8 cellular contexts compared by ENCODE assay signal in the genomic region with DNA sequence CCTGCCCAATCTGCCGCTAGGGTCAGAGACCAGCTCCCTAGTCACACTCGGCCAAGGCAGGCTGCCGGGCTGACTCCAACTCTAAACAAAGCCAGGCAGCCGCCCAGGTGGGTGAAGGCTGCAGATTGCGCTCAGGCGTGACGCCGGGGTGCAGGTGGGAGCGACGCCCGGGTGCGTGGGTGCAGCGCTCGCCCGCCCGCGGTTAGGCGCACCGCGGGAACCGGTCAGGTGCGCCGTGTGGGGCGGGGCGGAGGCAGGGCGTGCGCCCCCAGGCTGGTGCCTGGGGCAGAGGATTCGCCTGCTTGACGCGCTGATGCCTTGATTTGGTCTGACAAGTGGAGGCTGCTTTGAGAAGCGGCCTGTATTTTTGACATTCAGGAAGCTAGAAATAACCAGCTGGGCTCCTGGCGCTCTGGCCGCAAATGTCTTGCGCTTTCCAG.
A peak's percentile ranks its signal among the peaks of the same experiment; 100 is the strongest.
DNase-seq lines count a peak whose midpoint lies in the region; ATAC-seq and TF ChIP-seq lines count a peak whose summit lies in the region.

No MANE protein-coding gene starts in this region.

- WGBS in upper lobe of left lung, 2 donors: 42 to 62% methylated on average over 7 to 18 of the region's 34 CpGs

- peaks cover 77% of the 10 kb centered on the region for H3K4me1 Mint-ChIP-seq in Calu3 (ENCODE audit: low read depth, unreplicated experiment)
- H3K4me1 Mint-ChIP-seq in naive thymus-derived CD4-positive, alpha-beta T cell: peaks cover 40 to 77% (median 57%) of the 10 kb centered on the region in 7 donors

- peaks cover 16% of the 10 kb centered on the region for H3K36me3 Mint-ChIP-seq in Calu3 (ENCODE audit: insufficient read depth, unreplicated experiment)
- H3K36me3 Mint-ChIP-seq in naive thymus-derived CD4-positive, alpha-beta T cell: peaks cover 0 to 26% (median 0%) of the 10 kb centered on the region in 5 donors

- ATAC-seq in GM19452 (IDR thresholded peaks at IDR 0.05; ENCODE audit: unreplicated experiment) (peak; percentile 89), HG03558 (IDR thresholded peaks at IDR 0.05; ENCODE audit: extremely low read depth, unreplicated experiment) (peak; percentile 69), upper lobe of left lung (ENCODE audit: low FRiP score in 2 of 2) (peak; percentile 1 to 31)
- peak; percentile 86 for ATAC-seq in naive thymus-derived CD4-positive, alpha-beta T cell

- peak in 1 of 4 donors; percentile 57 for TF ChIP-seq POLR2A in upper lobe of left lung (IDR thresholded peaks at IDR 0.05)

- H3K4me1 ChIP-seq in naive thymus-derived CD4-positive, alpha-beta T cell (ENCODE audit: control insufficient read depth in 2 of 2, insufficient read depth in 2 of 2, low read length in 2 of 2): peaks cover 0 to 33% of the 10 kb centered on the region in 2 donors
- H3K4me1 ChIP-seq in upper lobe of left lung: peaks cover 33 to 48% (median 41%) of the 10 kb centered on the region in 4 donors

- TF ChIP-seq CTCF in Calu3 (IDR thresholded peaks at IDR 0.05; ENCODE audit: unreplicated experiment) (no peak), upper lobe of left lung (IDR thresholded peaks at IDR 0.05) (peak in 3 of 6 experiments; percentile 21 to 25 (median 22))

- DNase-seq in Calu3 (peak; percentile 49), upper lobe of left lung (peak; percentile 53 to 89), GF-D8 (lab: John Stamatoyannopoulos, UW) (no peak)
- peak; percentile 67 to 74 for DNase-seq in activated CD4-positive, alpha-beta T cell treated with anti-CD3 and anti-CD28 coated beads for 4 hours
- peak; percentile 21 for DNase-seq in effector CD4-positive, alpha-beta T cell
- DNase-seq in naive thymus-derived CD4-positive, alpha-beta T cell: peak; percentile 49 to 77 (median 73)

- H3K27ac ChIP-seq in naive thymus-derived CD4-positive, alpha-beta T cell (ENCODE audit: low read depth, low read length): peak overlapping the region; percentile 26
- H3K27ac ChIP-seq in upper lobe of left lung: peak overlapping the region; percentile 62 to 83 (median 76)

- CTCF ChIA-PET in Calu3 (lab: Charles Lee): interaction anchor here (1.0 kb wide), 1 partner anchor 91 kb away, joined by 3 read pairs; no protein-coding TSS in a partner anchor
- CTCF ChIA-PET in naive thymus-derived CD4-positive, alpha-beta T cell (lab: Charles Lee): interaction anchor here (1.2 kb wide), 1 partner anchor 9 kb away, joined by 3 read pairs; no protein-coding TSS in a partner anchor

- H3K27ac Mint-ChIP-seq in Calu3 (ENCODE audit: unreplicated experiment): peak overlapping the region; percentile 46
- H3K27ac Mint-ChIP-seq in naive thymus-derived CD4-positive, alpha-beta T cell: peak overlapping the region; percentile 44 to 95 (median 86)

- no peaks in the 10 kb centered on the region for H3K9me3 ChIP-seq in naive thymus-derived CD4-positive, alpha-beta T cell (ENCODE audit: control insufficient read depth in 2 of 3, low read length in 3 of 3)
- no peaks in the 10 kb centered on the region for H3K9me3 ChIP-seq in upper lobe of left lung

- H3K4me3 Mint-ChIP-seq in Calu3 (ENCODE audit: low read depth, unreplicated experiment): peak overlapping the region; percentile 48
- peak overlapping the region; percentile 74 to 89 (median 82) for H3K4me3 Mint-ChIP-seq in naive thymus-derived CD4-positive, alpha-beta T cell

- no peak for TF ChIP-seq EP300 in upper lobe of left lung (IDR thresholded peaks at IDR 0.05)

- H3K4me3 ChIP-seq in naive thymus-derived CD4-positive, alpha-beta T cell (ENCODE audit: low read length): peak overlapping the region; percentile 47
- H3K4me3 ChIP-seq in upper lobe of left lung: peak overlapping the region in 3 of 4 donors; percentile 18 to 47 (median 31)

- H3K9me3 Mint-ChIP-seq in Calu3 (ENCODE audit: low read depth, unreplicated experiment): no peaks in the 10 kb centered on the region
- peaks cover 0 to 5% (median 0%) of the 10 kb centered on the region in 11 donors for H3K9me3 Mint-ChIP-seq in naive thymus-derived CD4-positive, alpha-beta T cell

- intact Hi-C loops in Calu3 (cut with micrococcal nuclease; ENCODE audit: unreplicated experiment): loop anchor here (10.0 kb wide), 1 partner anchor 266 kb away; no protein-coding TSS in a partner anchor
- intact Hi-C loops in naive thymus-derived CD4-positive, alpha-beta T cell (cut with micrococcal nuclease): loop anchor here (1.0 to 5.0 kb wide), 6 partner anchors 10 to 149 kb away; a partner anchor contains a TSS

- H3K27me3 ChIP-seq in naive thymus-derived CD4-positive, alpha-beta T cell (ENCODE audit: control insufficient read depth in 2 of 2, insufficient read depth in 2 of 2, low read length in 2 of 2): no peaks in the 10 kb centered on the region
- no peaks in the 10 kb centered on the region for H3K27me3 ChIP-seq in upper lobe of left lung

- POLR2A ChIA-PET in naive thymus-derived CD4-positive, alpha-beta T cell (lab: Charles Lee): interaction anchor here (0.6 to 1.6 kb wide), 8 partner anchors 9 to 130 kb away, joined by 3 to 5 read pairs (median 3); a partner anchor contains a TSS

- no TSS peak for BruUV-seq in Calu3 (replicated peaks; lab: Mats Ljungman, UMichigan)

- no peaks in the 10 kb centered on the region for H3K36me3 ChIP-seq in naive thymus-derived CD4-positive, alpha-beta T cell (ENCODE audit: control insufficient read depth in 2 of 3, insufficient read depth in 3 of 3, low read length in 3 of 3)
- H3K36me3 ChIP-seq in upper lobe of left lung: no peaks in the 10 kb centered on the region

- H3K27me3 Mint-ChIP-seq in Calu3 (ENCODE audit: unreplicated experiment): no peaks in the 10 kb centered on the region
- H3K27me3 Mint-ChIP-seq in naive thymus-derived CD4-positive, alpha-beta T cell: peaks cover 0 to 10% (median 0%) of the 10 kb centered on the region in 5 donors

Comparison
In these comparisons a context has a peak if more than half of its experiments do, and no peak if none do; other contexts are left out.
1. ATAC-seq: peak in every context shown above with its lines; median percentile 89 in GM19452; 86 in naive thymus-derived CD4-positive, alpha-beta T cell; 69 in HG03558; 16 in upper lobe of left lung.